Comparison of ENCODE assay signal across 13 cellular contexts in the genomic region with DNA sequence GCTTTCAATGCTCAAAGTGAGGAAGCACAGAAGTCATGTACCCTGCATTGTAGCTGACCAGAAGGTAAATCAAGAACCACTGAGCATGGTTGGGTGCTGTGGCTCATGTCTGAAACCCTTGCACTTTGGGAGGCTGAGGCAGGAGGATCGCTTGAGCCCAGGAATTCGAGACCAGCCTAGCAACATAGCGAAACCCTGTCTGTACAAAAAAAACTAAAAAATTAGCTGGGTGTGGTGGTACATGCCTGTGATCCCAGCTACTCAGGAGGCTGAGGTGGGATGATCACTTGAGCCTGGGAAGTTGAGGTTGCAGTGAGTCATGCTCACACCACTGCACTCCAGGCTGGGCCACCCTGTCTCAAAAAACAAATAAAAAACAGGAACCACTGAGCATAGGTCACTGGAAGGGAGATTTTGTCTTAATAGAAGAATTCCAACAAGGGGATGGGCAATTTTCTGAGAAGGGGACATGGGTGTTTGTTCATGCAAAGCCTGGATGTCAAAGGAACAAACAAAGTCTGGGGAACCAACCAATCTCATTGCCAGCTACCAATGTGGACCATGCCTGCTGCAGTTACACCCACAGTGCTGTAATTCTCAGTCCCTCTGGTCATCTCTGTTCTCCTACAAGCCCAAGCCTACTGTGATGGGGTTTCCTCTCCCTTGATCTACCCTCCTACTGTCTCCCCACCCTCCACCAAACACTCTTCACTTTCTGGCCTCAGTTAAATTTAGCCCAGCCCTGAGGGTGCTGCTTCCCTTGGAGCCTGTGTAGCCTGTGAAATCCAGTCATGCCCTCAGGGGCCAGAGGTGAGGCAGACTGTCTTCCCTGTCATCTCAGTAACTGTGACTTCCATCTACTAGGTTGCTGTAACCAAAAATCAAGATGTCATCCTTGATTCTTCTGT. TPM values are rescaled to one million over a fixed set of nuclear protein-coding genes. Genes with fewer than 3 reads are reported as not detected.
DNase-seq lines count a peak whose midpoint lies in the region; ATAC-seq and TF ChIP-seq lines count a peak whose summit lies in the region.
"Had no signal": no experiment of that assay in that cellular context is flagged by ENCODE, and none has a peak within 500 bp of the region (broad histone marks: within the 10 kb centered on the region; RNA-seq: fewer than 3 reads in every experiment).

No MANE protein-coding gene starts in this region.

- peaks cover 25% of the 10 kb centered on the region for H3K4me1 Mint-ChIP-seq in Caco-2 (ENCODE audit: low read depth, unreplicated experiment)
- H3K4me1 Mint-ChIP-seq: activated T-helper 17 cell treated with anti-CD3 and anti-CD28 coated beads, Interleukin-2, amount 50 U/mL, for 72 hours; naive thymus-derived CD8-positive, alpha-beta T cell had no signal

- no peak overlapping the region for H3K4me3 Mint-ChIP-seq in Caco-2 (ENCODE audit: unreplicated experiment)
- H3K4me3 Mint-ChIP-seq: activated T-helper 17 cell treated with anti-CD3 and anti-CD28 coated beads, Interleukin-2, amount 50 U/mL, for 72 hours; naive thymus-derived CD8-positive, alpha-beta T cell had no signal

- H3K36me3 ChIP-seq in Caco-2 (ENCODE audit: control insufficient read depth, insufficient read depth, low read length) (no peaks in the 10 kb centered on the region), MG63 (no peaks in the 10 kb centered on the region), mucosa of descending colon (ENCODE audit: low read depth) (no peaks in the 10 kb centered on the region), spleen (no peaks in the 10 kb centered on the region)
- H3K36me3 ChIP-seq: heart right ventricle had no signal

- TF ChIP-seq CTCF in Caco-2 (IDR thresholded peaks at IDR 0.05; ENCODE audit: insufficient read depth in 1 of 2, low read depth in 1 of 2, low read length in 1 of 2, severe bottlenecking in 1 of 2, unreplicated experiment in 1 of 2) (no peak), mucosa of descending colon (IDR thresholded peaks at IDR 0.05) (no peak), spleen (IDR thresholded peaks at IDR 0.05 in 8 of 11, conservative IDR thresholded peaks at IDR 0.05 in 3 of 11) (no peak)

- H3K4me3 ChIP-seq in Caco-2 (ENCODE audit: low read depth, low read length) (no peak overlapping the region), MG63 (no peak overlapping the region), mucosa of descending colon (no peak overlapping the region), spleen (no peak overlapping the region)
- H3K4me3 ChIP-seq: heart right ventricle had no signal

- DNase-seq in Caco-2 (peak; percentile 62 to 80), MG63 (peak; percentile 45), T47D (ENCODE audit: low read depth in 1 of 2, low spot score in 1 of 2) (peak; percentile 49 to 81), mucosa of descending colon (no peak), spleen (no peak), cerebellum (ENCODE audit: low spot score) (no peak)
- no peak for DNase-seq in activated CD4-positive, alpha-beta T cell treated with anti-CD3 and anti-CD28 coated beads for 1 hour
- DNase-seq: heart right ventricle; naive thymus-derived CD8-positive, alpha-beta T cell; NCI-H748 treated with DMSO at 0.1 percent for 48 hours had no signal

- ATAC-seq in mucosa of descending colon (peak; percentile 41), GM18907 (IDR thresholded peaks at IDR 0.05; ENCODE audit: unreplicated experiment) (no peak)
- ATAC-seq: activated T-helper 17 cell treated with anti-CD3 and anti-CD28 coated beads, Interleukin-2, amount 50 U/mL, for 72 hours; heart right ventricle; naive thymus-derived CD8-positive, alpha-beta T cell had no signal

- CTCF ChIA-PET in Caco-2 (lab: Charles Lee) = interaction anchor here (0.6 to 1.0 kb wide), 4 partner anchors 24 to 59 kb away, joined by 3 read pairs; a partner anchor contains a TSS

- POLR2A ChIA-PET in Caco-2 (lab: Charles Lee) = interaction anchor here (0.9 to 1.3 kb wide), 2 partner anchors 48 to 51 kb away, joined by 7 read pairs; a partner anchor contains a TSS

- H3K27me3 ChIP-seq in Caco-2 (replicated peaks; ENCODE audit: control insufficient read depth, insufficient read depth, low read length) = no peaks in the 10 kb centered on the region
- no peaks in the 10 kb centered on the region for H3K27me3 ChIP-seq in MG63
- peaks cover 0 to 5% (median 0%) of the 10 kb centered on the region in 7 donors for H3K27me3 ChIP-seq in spleen (replicated peaks in 1 of 7)

- H3K9me3 ChIP-seq in Caco-2 (no peaks in the 10 kb centered on the region), MG63 (no peaks in the 10 kb centered on the region), mucosa of descending colon (no peaks in the 10 kb centered on the region), spleen (no peaks in the 10 kb centered on the region)
- H3K9me3 ChIP-seq: heart right ventricle had no signal

- peak overlapping the region; percentile 26 for H3K27ac Mint-ChIP-seq in Caco-2 (ENCODE audit: unreplicated experiment)
- H3K27ac Mint-ChIP-seq: activated T-helper 17 cell treated with anti-CD3 and anti-CD28 coated beads, Interleukin-2, amount 50 U/mL, for 72 hours; naive thymus-derived CD8-positive, alpha-beta T cell had no signal

- H3K4me1 ChIP-seq in Caco-2 (peaks cover 33% of the 10 kb centered on the region), mucosa of descending colon (ENCODE audit: low read depth) (peaks cover 24% of the 10 kb centered on the region), spleen (no peaks in the 10 kb centered on the region)

- no TSS peak for BruUV-seq in Caco-2 (replicated peaks; lab: Mats Ljungman, UMichigan)

- in situ Hi-C loops in T47D (cut with HindIII; ENCODE audit: low pct_unique_long_range_greater_than_20kb, low sequenced_read_pairs) = no loop called here

- intact Hi-C loops in Caco-2 (cut with micrococcal nuclease; ENCODE audit: unreplicated experiment) (loop anchor here (2.0 to 5.0 kb wide), 3 partner anchors 19 to 49 kb away; no protein-coding TSS in a partner anchor), mucosa of descending colon (cut with DNase I, micrococcal nuclease) (no loop called here), spleen (cut with DNase I; ENCODE audit: low total_unique reads) (no loop called here)

- H3K27me3 Mint-ChIP-seq in Caco-2 (ENCODE audit: insufficient read depth, unreplicated experiment) = no peaks in the 10 kb centered on the region

- no peaks in the 10 kb centered on the region for H3K36me3 Mint-ChIP-seq in Caco-2 (ENCODE audit: insufficient read depth, unreplicated experiment)
- H3K36me3 Mint-ChIP-seq: naive thymus-derived CD8-positive, alpha-beta T cell had no signal

- no peaks in the 10 kb centered on the region for H3K9me3 Mint-ChIP-seq in Caco-2 (ENCODE audit: unreplicated experiment)
- H3K9me3 Mint-ChIP-seq: activated T-helper 17 cell treated with anti-CD3 and anti-CD28 coated beads, Interleukin-2, amount 50 U/mL, for 72 hours; naive thymus-derived CD8-positive, alpha-beta T cell had no signal

- no peak for TF ChIP-seq POLR2A in spleen (IDR thresholded peaks at IDR 0.05)

- WGBS in spleen, 5 donors = 90 to 99% (median 93%) methylated on average over 3 of the region's 3 CpGs

- no peak overlapping the region for H3K27ac ChIP-seq in spleen
- H3K27ac ChIP-seq: KMS-11 had no signal

RNA-seq across cellular contexts. Expression of a gene that starts 47.9 kb away (rescaled TPM):
- 116 and 126 TPM in 2 replicates for total RNA-seq in Caco-2 (2022)
- total RNA-seq in MG63 (2014; rRNA removed; shearing (Covaris generic); ENCODE audit: low replicate concordance) = not detected in 2 replicates
- 1,000 to 10,000 TPM in 2 of 3 donors, 100 to 1,000 TPM in 1; 623 to 1,741 (median 1,105) TPM for total RNA-seq in mucosa of descending colon
- total RNA-seq in spleen = 1 to 10 TPM in 4 of 7 donors, under 1 TPM in 3; 0.43 to 2.9 (median 1.2) TPM
- 1 to 10 TPM in 1 of 3 donors, under 1 TPM in 2; 0.24 to 3.4 (median 0.96) TPM for polyA plus RNA-seq in spleen
- 0.73 TPM for total RNA-seq in cerebellum
- polyA plus RNA-seq: naive thymus-derived CD8-positive, alpha-beta T cell had no signal

Comparison
In these comparisons a context has a peak if more than half of its experiments do, and no peak if none do; other contexts are left out.
1. DNase-seq: peak in Caco-2 (2 of 2), MG63 (single experiment) and T47D (2 of 2); none in mucosa of descending colon (0 of 3), spleen (single experiment), activated CD4-positive, alpha-beta T cell treated with anti-CD3 and anti-CD28 coated beads for 1 hour (single experiment) and cerebellum (single experiment).
2. RNA of a gene that starts 47.9 kb away (total RNA-seq): 623 to 1,741 TPM in mucosa of descending colon and 116 to 126 TPM in Caco-2; 0.43 to 2.9 TPM in spleen, 0.73 TPM in cerebellum (single experiment) and not detected in MG63; every median in the first group is over 10 times any median in the second.